In the genomic region with DNA sequence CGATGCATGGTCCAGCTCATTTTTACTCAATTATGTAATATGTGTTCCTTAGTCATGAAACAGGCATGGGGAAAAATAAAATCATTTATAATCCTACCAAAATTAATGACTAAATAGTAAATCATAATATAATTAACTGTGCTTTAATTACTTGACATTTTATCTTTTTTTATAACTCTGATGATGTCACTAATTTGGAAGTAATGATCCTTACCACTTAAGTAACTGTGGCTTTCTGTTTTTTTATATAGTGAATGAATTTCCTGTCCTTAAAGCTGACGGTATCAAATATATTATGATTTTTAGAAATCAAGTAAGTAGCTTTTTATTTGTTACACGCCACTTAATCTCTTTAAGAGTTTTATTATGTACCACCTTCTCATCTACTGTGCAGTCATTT, we compare ENCODE assay signal across 29 cellular contexts.
"Had no signal": no experiment of that assay in that cellular context is flagged by ENCODE, and none has a peak within 500 bp of the region (broad histone marks: within the 10 kb centered on the region; RNA-seq: fewer than 3 reads in every experiment).

No MANE protein-coding gene starts in this region.

- H3K4me3 ChIP-seq: neural progenitor cell, ovary, psoas muscle, skin epidermis, smooth muscle cell, spleen, suprapubic skin, testis, tibial artery, transverse colon, upper lobe of right lung, uterus had no signal

- H2AFZ ChIP-seq: neural progenitor cell, parathyroid adenoma had no signal

- H3K27me3 ChIP-seq: neural progenitor cell, ovary, spleen, suprapubic skin, testis, tibial artery, transverse colon, upper lobe of right lung, uterus had no signal

- H3K36me3 ChIP-seq: ovary, uterus had no signal

- DNase-seq: naive thymus-derived CD4-positive, alpha-beta T cell; natural killer cell; nucleus accumbens; ovary; posterior cingulate gyrus; psoas muscle; right cardiac atrium; spleen; stimulated activated CD4-positive, alpha-beta T cell treated with anti-CD3 and anti-CD28 coated beads, Interleukin-12 subunit alpha, Interleukin-12 subunit beta, amount 100 ng/mL, for 4 hours; stimulated activated CD4-positive, alpha-beta T cell treated with anti-CD3 and anti-CD28 coated beads, Interleukin-1b, Interleukin-23, amount 100 ng/mL, for 48 hours; stimulated activated CD4-positive, alpha-beta T cell treated with anti-CD3 and anti-CD28 coated beads, Interleukin-4, amount 100 ng/mL, for 1 hour; stimulated activated CD4-positive, alpha-beta T cell treated with anti-CD3 and anti-CD28 coated beads, Interleukin-4, amount 100 ng/mL, for 4 hours; stimulated activated CD8-positive, alpha-beta memory T cell treated with anti-CD3 and anti-CD28 coated beads, Interleukin-4, amount 100 ng/mL, for 48 hours; stimulated activated naive CD4-positive, alpha-beta T cell; stimulated activated naive CD8-positive, alpha-beta T cell treated with anti-CD3 and anti-CD28 coated beads, Interleukin-15, amount 100 ng/mL, for 72 hours; stimulated activated naive CD8-positive, alpha-beta T cell treated with anti-CD3 and anti-CD28 coated beads, Interleukin-15, Interleukin-2, amounts not matched to agents 100 U/mL and 50 U/mL, for 24 hours; substantia nigra; testis; tibial artery; transverse colon; upper lobe of right lung; uterus had no signal

- H3K27ac ChIP-seq: neural progenitor cell, ovary, parathyroid adenoma, psoas muscle, skin epidermis, spleen, suprapubic skin, testis, tibial artery, transverse colon, upper lobe of right lung, uterus had no signal

- H3K4me1 ChIP-seq: neural progenitor cell, parathyroid adenoma, psoas muscle, spleen, suprapubic skin, testis, tibial artery, transverse colon, upper lobe of right lung, uterus had no signal

- H3K9ac ChIP-seq: neural progenitor cell, parathyroid adenoma had no signal

- ATAC-seq: naive thymus-derived CD4-positive, alpha-beta T cell; natural killer cell; psoas muscle; right cardiac atrium; sciatic nerve; stimulated activated memory B cell treated with anti-CD40 and anti-IgM and Interleukin-4, amounts not matched to agents 10 μg/mL and 1 μg/mL and 100 μg/mL, for 72 hours; stimulated activated naive CD8-positive, alpha-beta T cell treated with anti-CD3 and anti-CD28 coated beads, Interleukin-15, amount 100 ng/mL, for 72 hours; stimulated activated naive CD8-positive, alpha-beta T cell treated with anti-CD3 and anti-CD28 coated beads, Interleukin-15, Interleukin-2, amounts not matched to agents 100 U/mL and 50 U/mL, for 24 hours; upper lobe of right lung had no signal

- H3K9me3 ChIP-seq: ovary, psoas muscle, spleen, suprapubic skin, testis, tibial artery, transverse colon, upper lobe of right lung, uterus had no signal

- H3K4me2 ChIP-seq: neural progenitor cell, smooth muscle cell had no signal

- H3K79me2 ChIP-seq: parathyroid adenoma had no signal
